ENCODE assay signal across 9 cellular contexts in the genomic region with DNA sequence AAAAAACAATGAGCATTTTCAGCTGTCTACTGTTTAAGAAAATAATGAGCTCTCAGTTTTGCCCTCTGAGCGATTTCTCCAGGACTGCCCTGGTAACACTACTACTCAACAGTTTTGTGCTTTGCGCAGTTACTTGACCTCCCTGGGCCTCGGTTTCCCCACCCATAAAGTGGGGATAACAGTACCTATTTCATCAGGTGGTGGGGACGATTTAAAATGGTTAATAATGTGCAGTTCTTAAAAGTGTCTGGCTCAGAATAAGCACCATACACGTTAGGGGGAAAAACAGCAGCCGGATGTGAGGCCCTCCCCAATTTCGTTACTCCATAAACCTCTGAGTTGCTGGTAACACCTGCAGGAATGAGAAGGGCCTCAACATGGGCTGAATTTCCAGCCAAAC. TPM values are rescaled to one million over a fixed set of nuclear protein-coding genes. Genes with fewer than 3 reads are reported as not detected.
DNase-seq lines count a peak whose midpoint lies in the region; ATAC-seq and TF ChIP-seq lines count a peak whose summit lies in the region.
"Had no signal": no experiment of that assay in that cellular context is flagged by ENCODE, and none has a peak within 500 bp of the region (broad histone marks: within the 10 kb centered on the region; RNA-seq: fewer than 3 reads in every experiment).

No MANE protein-coding gene starts in this region.

- H3K9me3 Mint-ChIP-seq in activated T-cell treated with anti-CD3 and anti-CD28 coated beads, Interleukin-2, amount 50 U/mL, for 4 hours: peaks cover 5% of the 10 kb centered on the region

- H3K4me3 Mint-ChIP-seq in activated T-cell treated with anti-CD3 and anti-CD28 coated beads, Interleukin-2, amount 50 U/mL, for 4 hours: peak overlapping the region; percentile 74

- H3K27ac ChIP-seq in lower lobe of right lung: peak overlapping the region; percentile 97
- H3K27ac ChIP-seq in thyroid gland: peak overlapping the region; percentile 97 to 98 (median 97)

- H3K4me3 ChIP-seq in astrocyte of the cerebellum (ENCODE audit: low read depth, low read length): peak overlapping the region; percentile 85
- peak overlapping the region; percentile 84 for H3K4me3 ChIP-seq in lower lobe of right lung
- H3K4me3 ChIP-seq in thyroid gland (replicated peaks in 1 of 3): no peak overlapping the region

- H3K9me3 ChIP-seq in lower lobe of right lung (no peaks in the 10 kb centered on the region), thyroid gland (no peaks in the 10 kb centered on the region)

- H3K36me3 Mint-ChIP-seq in activated T-cell treated with anti-CD3 and anti-CD28 coated beads, Interleukin-2, amount 50 U/mL, for 4 hours (ENCODE audit: insufficient read depth): peaks cover 4% of the 10 kb centered on the region

- H3K27me3 ChIP-seq in lower lobe of right lung (ENCODE audit: low read depth): no peaks in the 10 kb centered on the region
- no peaks in the 10 kb centered on the region for H3K27me3 ChIP-seq in thyroid gland

- peaks cover 15% of the 10 kb centered on the region for H3K4me1 ChIP-seq in lower lobe of right lung
- peaks cover 6 to 11% of the 10 kb centered on the region in 2 donors for H3K4me1 ChIP-seq in thyroid gland

- 76 to 86% methylated on average over 7 of the region's 7 CpGs for whole genome bisulfite sequencing in thyroid gland, 2 donors

- H3K36me3 ChIP-seq in lower lobe of right lung: no peaks in the 10 kb centered on the region
- H3K36me3 ChIP-seq in thyroid gland: no peaks in the 10 kb centered on the region

- peaks cover 18% of the 10 kb centered on the region for H3K4me1 Mint-ChIP-seq in activated T-cell treated with anti-CD3 and anti-CD28 coated beads, Interleukin-2, amount 50 U/mL, for 4 hours (ENCODE audit: low read depth)

- ATAC-seq in activated T-cell treated with anti-CD3 and anti-CD28 coated beads, Interleukin-2, amount 50 U/mL, for 4 hours: no peak
- ATAC-seq in lower lobe of right lung: no peak
- ATAC-seq in HG02840 (IDR thresholded peaks at IDR 0.05; ENCODE audit: low FRiP score, unreplicated experiment): no peak

- TF ChIP-seq CTCF in astrocyte of the cerebellum (IDR thresholded peaks at IDR 0.05; ENCODE audit: low read depth, low read length, missing control alignments): no peak
- no peak for TF ChIP-seq CTCF in lower lobe of right lung (IDR thresholded peaks at IDR 0.05)
- no peak for TF ChIP-seq CTCF in thyroid gland (IDR thresholded peaks at IDR 0.05)

- in situ Hi-C loops in astrocyte of the cerebellum (cut with HindIII; ENCODE audit: low sequenced_read_pairs): no loop called here

- H3K27me3 Mint-ChIP-seq in activated T-cell treated with anti-CD3 and anti-CD28 coated beads, Interleukin-2, amount 50 U/mL, for 4 hours (ENCODE audit: low read depth): peaks cover 3% of the 10 kb centered on the region

- TF ChIP-seq POLR2A in thyroid gland (IDR thresholded peaks at IDR 0.05): no peak

- intact Hi-C loops in lower lobe of right lung (cut with DNase I): no loop called here
- intact Hi-C loops in thyroid gland (cut with DNase I): loop anchor here (5.0 kb wide), 1 partner anchor 34 kb away; no protein-coding TSS in a partner anchor

- DNase-seq in activated T-cell treated with anti-CD3 and anti-CD28 coated beads, Interleukin-2, amount 50 U/mL, for 4 hours: no peak
- no peak for DNase-seq in activated T-cell treated with anti-CD3 and anti-CD28 coated beads, Interleukin-2, amount 50 U/mL, for 1 hour
- DNase-seq in astrocyte of the cerebellum (ENCODE audit: low read depth) (no peak), lower lobe of right lung (no peak), thyroid gland (no peak), NCI-H1436 (lab: John Stamatoyannopoulos, UW) (no peak), NCI-H510A treated with DMSO at 0.1 percent for 48 hours (lab: John Stamatoyannopoulos, UW) (no peak)
- DNase-seq: COR-L47 had no signal

RNA-seq across cellular contexts. Expression of a gene that starts 1.1 kb away (rescaled TPM):
- total RNA-seq in activated T-cell treated with anti-CD3 and anti-CD28 coated beads, Interleukin-2, amount 50 U/mL, for 4 hours: 1 to 10 TPM; 6.5 to 7.8 (median 7.1) TPM
- total RNA-seq in lower lobe of right lung (15.3 TPM), thyroid gland (10 to 100 TPM; 10.5 to 20.4 (median 12.4) TPM)

RNA-seq across cellular contexts. Expression of a gene that starts 41.9 kb away (rescaled TPM):
- 100 to 1,000 TPM; 194 to 213 (median 201) TPM for total RNA-seq in activated T-cell treated with anti-CD3 and anti-CD28 coated beads, Interleukin-2, amount 50 U/mL, for 4 hours
- 49.3 TPM for total RNA-seq in lower lobe of right lung
- total RNA-seq in thyroid gland: 100 to 1,000 TPM in 2 of 4 donors, 10 to 100 TPM in 2; 62.9 to 133 (median 101) TPM

Comparison
In these comparisons a context has a peak if more than half of its experiments do, and no peak if none do; other contexts are left out.
1. H3K4me3 ChIP-seq: peak in astrocyte of the cerebellum (single experiment) and lower lobe of right lung (single experiment); none in thyroid gland (0 of 3).